ENCODE assay signal across 1 cellular context in genomic region chr5:44388504-44389409, GRCh38.
TF ChIP-seq lines count a peak whose summit lies in the region.

No MANE protein-coding gene starts in this region.

TF ChIP-seq in H1, 55 proteins besides CTCF, POLR2A, EP300 and RAD21 (continued from another document):
- TF ChIP-seq GTF2F1 (IDR thresholded peaks at IDR 0.05; ENCODE audit: borderline replicate concordance, low read depth, low read length) (no peak), TCF12 (IDR thresholded peaks at IDR 0.05; ENCODE audit: low read depth, low read length) (no peak), BRCA1 (IDR thresholded peaks at IDR 0.05; ENCODE audit: low read depth, low read length) (no peak), NANOG (IDR thresholded peaks at IDR 0.05; ENCODE audit: insufficient read depth, low read depth, low read length, poor library complexity, severe bottlenecking) (no peak), SP1 (IDR thresholded peaks at IDR 0.05; ENCODE audit: low read depth, low read length) (no peak), RBBP5 (IDR thresholded peaks at IDR 0.05; ENCODE audit: borderline replicate concordance, low read depth, low read length) (no peak), KDM4A (IDR thresholded peaks at IDR 0.05; ENCODE audit: low read depth, low read length, severe bottlenecking) (peak; percentile 62), SIN3A (conservative IDR thresholded peaks at IDR 0.05 in 1 of 2, IDR thresholded peaks at IDR 0.05 in 1 of 2; ENCODE audit: low read depth in 1 of 2, low read length in 2 of 2) (peak in 1 of 2 experiments; percentile 15; a peak in 1 of 4 replicates), SRF (IDR thresholded peaks at IDR 0.05; ENCODE audit: low read depth, low read length) (no peak)
- TF ChIP-seq, protein P1, sequence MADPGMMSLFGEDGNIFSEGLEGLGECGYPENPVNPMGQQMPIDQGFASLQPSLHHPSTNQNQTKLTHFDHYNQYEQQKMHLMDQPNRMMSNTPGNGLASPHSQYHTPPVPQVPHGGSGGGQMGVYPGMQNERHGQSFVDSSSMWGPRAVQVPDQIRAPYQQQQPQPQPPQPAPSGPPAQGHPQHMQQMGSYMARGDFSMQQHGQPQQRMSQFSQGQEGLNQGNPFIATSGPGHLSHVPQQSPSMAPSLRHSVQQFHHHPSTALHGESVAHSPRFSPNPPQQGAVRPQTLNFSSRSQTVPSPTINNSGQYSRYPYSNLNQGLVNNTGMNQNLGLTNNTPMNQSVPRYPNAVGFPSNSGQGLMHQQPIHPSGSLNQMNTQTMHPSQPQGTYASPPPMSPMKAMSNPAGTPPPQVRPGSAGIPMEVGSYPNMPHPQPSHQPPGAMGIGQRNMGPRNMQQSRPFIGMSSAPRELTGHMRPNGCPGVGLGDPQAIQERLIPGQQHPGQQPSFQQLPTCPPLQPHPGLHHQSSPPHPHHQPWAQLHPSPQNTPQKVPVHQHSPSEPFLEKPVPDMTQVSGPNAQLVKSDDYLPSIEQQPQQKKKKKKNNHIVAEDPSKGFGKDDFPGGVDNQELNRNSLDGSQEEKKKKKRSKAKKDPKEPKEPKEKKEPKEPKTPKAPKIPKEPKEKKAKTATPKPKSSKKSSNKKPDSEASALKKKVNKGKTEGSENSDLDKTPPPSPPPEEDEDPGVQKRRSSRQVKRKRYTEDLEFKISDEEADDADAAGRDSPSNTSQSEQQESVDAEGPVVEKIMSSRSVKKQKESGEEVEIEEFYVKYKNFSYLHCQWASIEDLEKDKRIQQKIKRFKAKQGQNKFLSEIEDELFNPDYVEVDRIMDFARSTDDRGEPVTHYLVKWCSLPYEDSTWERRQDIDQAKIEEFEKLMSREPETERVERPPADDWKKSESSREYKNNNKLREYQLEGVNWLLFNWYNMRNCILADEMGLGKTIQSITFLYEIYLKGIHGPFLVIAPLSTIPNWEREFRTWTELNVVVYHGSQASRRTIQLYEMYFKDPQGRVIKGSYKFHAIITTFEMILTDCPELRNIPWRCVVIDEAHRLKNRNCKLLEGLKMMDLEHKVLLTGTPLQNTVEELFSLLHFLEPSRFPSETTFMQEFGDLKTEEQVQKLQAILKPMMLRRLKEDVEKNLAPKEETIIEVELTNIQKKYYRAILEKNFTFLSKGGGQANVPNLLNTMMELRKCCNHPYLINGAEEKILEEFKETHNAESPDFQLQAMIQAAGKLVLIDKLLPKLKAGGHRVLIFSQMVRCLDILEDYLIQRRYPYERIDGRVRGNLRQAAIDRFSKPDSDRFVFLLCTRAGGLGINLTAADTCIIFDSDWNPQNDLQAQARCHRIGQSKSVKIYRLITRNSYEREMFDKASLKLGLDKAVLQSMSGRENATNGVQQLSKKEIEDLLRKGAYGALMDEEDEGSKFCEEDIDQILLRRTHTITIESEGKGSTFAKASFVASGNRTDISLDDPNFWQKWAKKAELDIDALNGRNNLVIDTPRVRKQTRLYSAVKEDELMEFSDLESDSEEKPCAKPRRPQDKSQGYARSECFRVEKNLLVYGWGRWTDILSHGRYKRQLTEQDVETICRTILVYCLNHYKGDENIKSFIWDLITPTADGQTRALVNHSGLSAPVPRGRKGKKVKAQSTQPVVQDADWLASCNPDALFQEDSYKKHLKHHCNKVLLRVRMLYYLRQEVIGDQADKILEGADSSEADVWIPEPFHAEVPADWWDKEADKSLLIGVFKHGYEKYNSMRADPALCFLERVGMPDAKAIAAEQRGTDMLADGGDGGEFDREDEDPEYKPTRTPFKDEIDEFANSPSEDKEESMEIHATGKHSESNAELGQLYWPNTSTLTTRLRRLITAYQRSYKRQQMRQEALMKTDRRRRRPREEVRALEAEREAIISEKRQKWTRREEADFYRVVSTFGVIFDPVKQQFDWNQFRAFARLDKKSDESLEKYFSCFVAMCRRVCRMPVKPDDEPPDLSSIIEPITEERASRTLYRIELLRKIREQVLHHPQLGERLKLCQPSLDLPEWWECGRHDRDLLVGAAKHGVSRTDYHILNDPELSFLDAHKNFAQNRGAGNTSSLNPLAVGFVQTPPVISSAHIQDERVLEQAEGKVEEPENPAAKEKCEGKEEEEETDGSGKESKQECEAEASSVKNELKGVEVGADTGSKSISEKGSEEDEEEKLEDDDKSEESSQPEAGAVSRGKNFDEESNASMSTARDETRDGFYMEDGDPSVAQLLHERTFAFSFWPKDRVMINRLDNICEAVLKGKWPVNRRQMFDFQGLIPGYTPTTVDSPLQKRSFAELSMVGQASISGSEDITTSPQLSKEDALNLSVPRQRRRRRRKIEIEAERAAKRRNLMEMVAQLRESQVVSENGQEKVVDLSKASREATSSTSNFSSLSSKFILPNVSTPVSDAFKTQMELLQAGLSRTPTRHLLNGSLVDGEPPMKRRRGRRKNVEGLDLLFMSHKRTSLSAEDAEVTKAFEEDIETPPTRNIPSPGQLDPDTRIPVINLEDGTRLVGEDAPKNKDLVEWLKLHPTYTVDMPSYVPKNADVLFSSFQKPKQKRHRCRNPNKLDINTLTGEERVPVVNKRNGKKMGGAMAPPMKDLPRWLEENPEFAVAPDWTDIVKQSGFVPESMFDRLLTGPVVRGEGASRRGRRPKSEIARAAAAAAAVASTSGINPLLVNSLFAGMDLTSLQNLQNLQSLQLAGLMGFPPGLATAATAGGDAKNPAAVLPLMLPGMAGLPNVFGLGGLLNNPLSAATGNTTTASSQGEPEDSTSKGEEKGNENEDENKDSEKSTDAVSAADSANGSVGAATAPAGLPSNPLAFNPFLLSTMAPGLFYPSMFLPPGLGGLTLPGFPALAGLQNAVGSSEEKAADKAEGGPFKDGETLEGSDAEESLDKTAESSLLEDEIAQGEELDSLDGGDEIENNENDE (IDR thresholded peaks at IDR 0.05; ENCODE audit: insufficient replicate concordance, low read length): no peak
